ENCODE assay signal across 23 cellular contexts in the genomic region with DNA sequence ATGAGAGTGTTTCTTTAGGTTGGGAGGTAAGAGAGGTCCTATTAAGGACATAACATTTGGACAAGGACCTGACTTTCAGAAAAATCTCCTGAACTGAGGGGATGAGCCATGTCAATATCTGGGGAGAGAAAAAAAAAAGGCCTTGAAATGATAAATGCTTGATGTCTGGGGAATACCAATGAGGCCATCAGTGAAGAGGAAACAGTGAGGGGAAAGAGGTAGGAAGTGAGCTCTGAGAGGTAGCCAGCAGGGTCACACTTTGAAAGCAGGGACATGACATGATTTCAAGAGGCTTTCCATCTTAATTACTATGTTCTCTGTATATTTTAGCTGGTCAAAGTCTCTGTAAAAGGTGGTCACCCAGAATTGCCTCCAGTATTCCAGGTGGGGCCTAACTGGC. TPM values are rescaled to one million over a fixed set of nuclear protein-coding genes. Genes with fewer than 3 reads are reported as not detected.
A peak's percentile ranks its signal among the peaks of the same experiment; 100 is the strongest.
DNase-seq lines count a peak whose midpoint lies in the region; ATAC-seq, FAIRE-seq and TF ChIP-seq lines count a peak whose summit lies in the region.
"Had no signal": no experiment of that assay in that cellular context is flagged by ENCODE, and none has a peak within 500 bp of the region (broad histone marks: within the 10 kb centered on the region; RNA-seq: fewer than 3 reads in every experiment).

No MANE protein-coding gene starts in this region.

- H3K36me3 Mint-ChIP-seq in activated CD4-positive, alpha-beta T cell treated with anti-CD3 and anti-CD28 coated beads for 36 hours (ENCODE audit: low read depth), result no peaks in the 10 kb centered on the region
- H3K36me3 Mint-ChIP-seq in activated B cell treated with CpG ODN at 0.5 μM for 24 hours (ENCODE audit: low read depth), result no peaks in the 10 kb centered on the region
- H3K36me3 Mint-ChIP-seq: CD14-positive monocyte had no signal

- ATAC-seq in activated CD4-positive, alpha-beta T cell treated with anti-CD3 and anti-CD28 coated beads for 36 hours, result no peak
- ATAC-seq in activated B cell treated with CpG ODN at 0.5 μM for 24 hours (ENCODE audit: low read depth), result no peak
- ATAC-seq: Right ventricle myocardium inferior had no signal

- H3K9me3 ChIP-seq in Karpas-422 (ENCODE audit: low read length), result no peaks in the 10 kb centered on the region
- H3K9me3 ChIP-seq: MG63 had no signal

- no peak overlapping the region for H3K4me3 ChIP-seq in Karpas-422 (ENCODE audit: low read length)
- H3K4me3 ChIP-seq: MG63 had no signal

- intact Hi-C loops in activated CD4-positive, alpha-beta T cell treated with anti-CD3 and anti-CD28 coated beads for 36 hours (cut with DNase I, micrococcal nuclease), result no loop called here
- intact Hi-C loops in activated B cell treated with CpG ODN at 0.5 μM for 24 hours (cut with micrococcal nuclease) (no loop called here), head of caudate nucleus (cut with DNase I) (no loop called here)

- no peak overlapping the region for H3K9ac ChIP-seq in Karpas-422 (ENCODE audit: low read length)

- DNase-seq in activated CD4-positive, alpha-beta T cell treated with anti-CD3 and anti-CD28 coated beads for 36 hours, result no peak
- DNase-seq in activated CD4-positive, alpha-beta T cell treated with anti-CD3 and anti-CD28 coated beads, Interleukin-2, amount 50 U/mL, for 48 hours, result no peak
- DNase-seq in GM12891 (ENCODE audit: insufficient read length, low spot score) (no peak), activated B cell treated with CpG ODN at 0.5 μM for 24 hours (no peak), NCI-H1417 treated with DMSO at 0.1 percent for 48 hours (lab: John Stamatoyannopoulos, UW) (no peak), head of caudate nucleus (no peak), Karpas-422 (no peak)
- DNase-seq: 8988T; AML-193; MG63; NCI-H187 treated with DMSO at 0.1 percent for 48 hours; NCI-H2107; NCI-H2227 treated with DMSO at 0.1 percent for 48 hours; NCI-H510A; NK-92 treated with Interleukin-12 subunit alpha and Interleukin-12 subunit beta, amount 100 ng/mL, for 24 hours; OCI-M1; SW 1271; T-helper 2 cell had no signal

- peaks cover 48% of the 10 kb centered on the region for H3K4me1 ChIP-seq in Karpas-422 (ENCODE audit: low read length)

- peaks cover 30% of the 10 kb centered on the region for H3K4me1 Mint-ChIP-seq in activated CD4-positive, alpha-beta T cell treated with anti-CD3 and anti-CD28 coated beads for 36 hours
- peaks cover 77% of the 10 kb centered on the region for H3K4me1 Mint-ChIP-seq in activated B cell treated with CpG ODN at 0.5 μM for 24 hours

- no peaks in the 10 kb centered on the region for H3K9me3 Mint-ChIP-seq in activated CD4-positive, alpha-beta T cell treated with anti-CD3 and anti-CD28 coated beads for 36 hours (ENCODE audit: low read depth)
- no peaks in the 10 kb centered on the region for H3K9me3 Mint-ChIP-seq in activated B cell treated with CpG ODN at 0.5 μM for 24 hours

- H3K27me3 Mint-ChIP-seq in activated CD4-positive, alpha-beta T cell treated with anti-CD3 and anti-CD28 coated beads for 36 hours, result no peaks in the 10 kb centered on the region
- no peaks in the 10 kb centered on the region for H3K27me3 Mint-ChIP-seq in activated B cell treated with CpG ODN at 0.5 μM for 24 hours

- no peak for TF ChIP-seq CTCF in activated B cell treated with CpG ODN at 0.5 μM for 24 hours (IDR thresholded peaks at IDR 0.05)

- H3K27me3 ChIP-seq in Karpas-422 (ENCODE audit: low read length), result no peaks in the 10 kb centered on the region
- H3K27me3 ChIP-seq: MG63 had no signal

- H3K27ac Mint-ChIP-seq in activated CD4-positive, alpha-beta T cell treated with anti-CD3 and anti-CD28 coated beads for 36 hours, result peak overlapping the region; percentile 38
- H3K27ac Mint-ChIP-seq in activated B cell treated with CpG ODN at 0.5 μM for 24 hours, result peak overlapping the region; percentile 64

- no peak overlapping the region for H3K4me3 Mint-ChIP-seq in activated CD4-positive, alpha-beta T cell treated with anti-CD3 and anti-CD28 coated beads for 36 hours
- H3K4me3 Mint-ChIP-seq in activated B cell treated with CpG ODN at 0.5 μM for 24 hours, result no peak overlapping the region
- H3K4me3 Mint-ChIP-seq: CD14-positive monocyte had no signal

- FAIRE-seq in GM12891 (lab: Jason Lieb, UNC), result no peak
- FAIRE-seq: H54 had no signal

- no peaks in the 10 kb centered on the region for H3K36me3 ChIP-seq in Karpas-422 (ENCODE audit: insufficient read depth, low read length)
- H3K36me3 ChIP-seq: MG63 had no signal

- no peaks in the 10 kb centered on the region for H3K79me2 ChIP-seq in Karpas-422 (ENCODE audit: low read length)

- H3K4me2 ChIP-seq in Karpas-422 (ENCODE audit: low read depth, low read length, poor library complexity, severe bottlenecking), result no peak overlapping the region

- POLR2A ChIA-PET in activated CD4-positive, alpha-beta T cell treated with anti-CD3 and anti-CD28 coated beads for 36 hours (lab: Charles Lee), result no interaction called here
- POLR2A ChIA-PET in activated B cell treated with CpG ODN at 0.5 μM for 24 hours (lab: Charles Lee), result interaction anchor here (0.6 to 3.8 kb wide), 10 partner anchors 9 to 93 kb away, joined by 3 to 22 read pairs (median 4); partner anchors contain the start of gene UBE2L5

- H2AFZ ChIP-seq in Karpas-422 (ENCODE audit: low read length), result no peak overlapping the region

- H4K20me1 ChIP-seq in Karpas-422 (ENCODE audit: insufficient read depth, low read depth, low read length), result no peaks in the 10 kb centered on the region

- H3K27ac ChIP-seq in Karpas-422 (ENCODE audit: low read length), result no peak overlapping the region

- CTCF ChIA-PET in activated CD4-positive, alpha-beta T cell treated with anti-CD3 and anti-CD28 coated beads for 36 hours (lab: Charles Lee), result no interaction called here
- CTCF ChIA-PET in activated B cell treated with CpG ODN at 0.5 μM for 24 hours (lab: Charles Lee), result interaction anchor here (0.7 to 2.3 kb wide), 2 partner anchors 8 to 38 kb away, joined by 3 to 7 read pairs; no protein-coding TSS in a partner anchor

- TF ChIP-seq POLR2A in GM12891 (IDR thresholded peaks at IDR 0.05; ENCODE audit: low read depth, low read length), result no peak

- H3K9me2 ChIP-seq in Karpas-422 (replicated peaks; ENCODE audit: insufficient read depth, low read length), result no peaks in the 10 kb centered on the region

TF ChIP-seq in GM12891, 5 proteins besides CTCF, POLR2A, EP300 and RAD21:
- 0 out of 2 replicates have a peak, but pooled peaks have one; percentile 11 for TF ChIP-seq SPI1 (IDR thresholded peaks at IDR 0.05; ENCODE audit: low read depth, low read length)
- TF ChIP-seq PAX5 (IDR thresholded peaks at IDR 0.05; ENCODE audit: insufficient read depth, low read length, severe bottlenecking), result no peak

RNA-seq across cellular contexts. Expression of gene UBE2L5, which starts 9.9 kb away (rescaled TPM):
- under 1 TPM in 1 of 2 experiments, not detected in 1; 0.11 TPM for total RNA-seq in activated CD4-positive, alpha-beta T cell treated with anti-CD3 and anti-CD28 coated beads for 36 hours
- 0.19 TPM for polyA plus RNA-seq in GM12891 (2012; ENCODE audit: low read depth, missing spikeins)
- 0.24 and 0.42 TPM in 2 replicates for total RNA-seq in activated B cell treated with CpG ODN at 0.5 μM for 24 hours
- not detected in 2 replicates for total RNA-seq in Karpas-422 (2014; rRNA removed; shearing (Covaris generic); ENCODE audit: low replicate concordance)
- total RNA-seq: LHCN-M2, Right ventricle myocardium inferior, SK-MEL-5 had no signal
- polyA plus RNA-seq: CD14-positive monocyte had no signal

RNA-seq across cellular contexts. Expression of gene HMGB1, which starts 53.4 kb away (rescaled TPM):
- total RNA-seq in activated CD4-positive, alpha-beta T cell treated with anti-CD3 and anti-CD28 coated beads for 36 hours, result 100 to 1,000 TPM; 764 to 851 TPM
- polyA plus RNA-seq in GM12891 (2012; ENCODE audit: low read depth, missing spikeins), result 428 TPM
- 338 and 354 TPM in 2 replicates for total RNA-seq in activated B cell treated with CpG ODN at 0.5 μM for 24 hours
- 660 and 748 TPM in 2 replicates for total RNA-seq in Karpas-422 (2014; rRNA removed; shearing (Covaris generic); ENCODE audit: low replicate concordance)
